ENCODE assay signal across 8 cellular contexts in genomic region chr10:29448756-29449592, GRCh38.
DNase-seq lines count a peak whose midpoint lies in the region; ATAC-seq and TF ChIP-seq lines count a peak whose summit lies in the region.
"Not testable (repeated sequence)": the region's sequence is repeated elsewhere in the genome, so short reads cannot be mapped to it uniquely, and the experiment has no call there.

No MANE protein-coding gene starts in this region.

- H3K9me3 Mint-ChIP-seq in GM23338; activated T-helper 1 cell treated with anti-CD3 and anti-CD28 coated beads, Interleukin-12 subunit alpha, Interleukin-12 subunit beta, Interleukin-2, Interleukin-4 antibody, amounts not matched to agents 30 ng/mL and 10 ng/mL and 1 ng/mL, durations not matched to agents 14 hours and 24 hours and 36 hours; nephron; stimulated activated effector memory CD8-positive, alpha-beta T cell treated with anti-CD3 and anti-CD28 coated beads, Interleukin-12 subunit alpha, Interleukin-12 subunit beta, amount 100 ng/mL, for 72 hours: not testable (repeated sequence)

- not testable (repeated sequence) for H3K27me3 Mint-ChIP-seq in GM23338 (ENCODE audit: insufficient read depth, low read depth, poor library complexity); activated T-helper 1 cell treated with anti-CD3 and anti-CD28 coated beads, Interleukin-12 subunit alpha, Interleukin-12 subunit beta, Interleukin-2, Interleukin-4 antibody, amounts not matched to agents 30 ng/mL and 10 ng/mL and 1 ng/mL, durations not matched to agents 14 hours and 24 hours and 36 hours (ENCODE audit: insufficient read depth)
- peaks cover 16% of the 10 kb centered on the region for H3K27me3 Mint-ChIP-seq in nephron (ENCODE audit: low read depth)

- not testable (repeated sequence) for H3K36me3 Mint-ChIP-seq in GM23338 (ENCODE audit: low read depth); activated T-helper 1 cell treated with anti-CD3 and anti-CD28 coated beads, Interleukin-12 subunit alpha, Interleukin-12 subunit beta, Interleukin-2, Interleukin-4 antibody, amounts not matched to agents 30 ng/mL and 10 ng/mL and 1 ng/mL, durations not matched to agents 14 hours and 24 hours and 36 hours (ENCODE audit: low read depth); nephron (ENCODE audit: low read depth); stimulated activated effector memory CD8-positive, alpha-beta T cell treated with anti-CD3 and anti-CD28 coated beads, Interleukin-12 subunit alpha, Interleukin-12 subunit beta, amount 100 ng/mL, for 72 hours

- H3K36me3 ChIP-seq in GM23338 (ENCODE audit: insufficient read depth) = not testable (repeated sequence)

- not testable (repeated sequence) for H2AFZ ChIP-seq in GM23338

- not testable (repeated sequence) for H3K79me2 ChIP-seq in GM23338 (replicated peaks; ENCODE audit: insufficient read depth)

- TF ChIP-seq CTCF in GM23338 (conservative IDR thresholded peaks at IDR 0.05; ENCODE audit: low read depth in 2 of 2) (peak; percentile 60 to 80), LNCaP clone FGC (IDR thresholded peaks at IDR 0.05; ENCODE audit: control insufficient read depth, extremely low read depth, insufficient read depth) (peak; percentile 88), fibroblast of mammary gland (conservative IDR thresholded peaks at IDR 0.05; ENCODE audit: control insufficient read depth, insufficient read depth, low read depth, low read length) (peak; percentile 56), nephron (IDR thresholded peaks at IDR 0.05; ENCODE audit: unreplicated experiment in 3 of 3) (peak; percentile 85 to 88 (median 87))

- H3K4me1 Mint-ChIP-seq in GM23338 = peaks cover 10% of the 10 kb centered on the region; the same call in 2 of the 3 replicates
- H3K4me1 Mint-ChIP-seq in activated T-helper 1 cell treated with anti-CD3 and anti-CD28 coated beads, Interleukin-12 subunit alpha, Interleukin-12 subunit beta, Interleukin-2, Interleukin-4 antibody, amounts not matched to agents 30 ng/mL and 10 ng/mL and 1 ng/mL, durations not matched to agents 14 hours and 24 hours and 36 hours (ENCODE audit: low read depth) = peaks cover 34% of the 10 kb centered on the region
- not testable (repeated sequence) for H3K4me1 Mint-ChIP-seq in nephron
- H3K4me1 Mint-ChIP-seq in stimulated activated effector memory CD8-positive, alpha-beta T cell treated with anti-CD3 and anti-CD28 coated beads, Interleukin-12 subunit alpha, Interleukin-12 subunit beta, amount 100 ng/mL, for 72 hours = peaks cover 16% of the 10 kb centered on the region

- H3K4me2 ChIP-seq in GM23338 = not testable (repeated sequence)

- H4K20me1 ChIP-seq in GM23338 (replicated peaks; ENCODE audit: insufficient read depth) = not testable (repeated sequence)

- DNase-seq in EH (ENCODE audit: low read depth) (peak; percentile 63), GM23338 (ENCODE audit: low spot score) (peak; percentile 78), LNCaP clone FGC (ENCODE audit: low read depth) (peak; percentile 21), SIG-M5 treated with dmso at 0.1 percent for 504 hours (lab: John Stamatoyannopoulos, UW; ENCODE audit: unreplicated experiment) (peak; percentile 68), fibroblast of mammary gland (ENCODE audit: low read depth) (peak; percentile 67)
- peak; percentile 51 for DNase-seq in activated T-helper 1 cell treated with anti-CD3 and anti-CD28 coated beads, Interleukin-12 subunit alpha, Interleukin-12 subunit beta, Interleukin-2, Interleukin-4 antibody, amounts not matched to agents 30 ng/mL and 10 ng/mL and 1 ng/mL, durations not matched to agents 14 hours and 24 hours and 36 hours (ENCODE audit: low spot score)
- peak; percentile 67 to 87 for DNase-seq in stimulated activated effector memory CD8-positive, alpha-beta T cell treated with anti-CD3 and anti-CD28 coated beads, Interleukin-12 subunit alpha, Interleukin-12 subunit beta, amount 100 ng/mL, for 72 hours (ENCODE audit: low spot score in 2 of 2)

- ATAC-seq in GM23338 = peak; percentile 94
- ATAC-seq in stimulated activated effector memory CD8-positive, alpha-beta T cell treated with anti-CD3 and anti-CD28 coated beads, Interleukin-12 subunit alpha, Interleukin-12 subunit beta, amount 100 ng/mL, for 72 hours = peak; percentile 85

- H3K27ac Mint-ChIP-seq in GM23338; activated T-helper 1 cell treated with anti-CD3 and anti-CD28 coated beads, Interleukin-12 subunit alpha, Interleukin-12 subunit beta, Interleukin-2, Interleukin-4 antibody, amounts not matched to agents 30 ng/mL and 10 ng/mL and 1 ng/mL, durations not matched to agents 14 hours and 24 hours and 36 hours; nephron: not testable (repeated sequence)
- H3K27ac Mint-ChIP-seq in stimulated activated effector memory CD8-positive, alpha-beta T cell treated with anti-CD3 and anti-CD28 coated beads, Interleukin-12 subunit alpha, Interleukin-12 subunit beta, amount 100 ng/mL, for 72 hours = peak overlapping the region; percentile 79

- H3K4me1 ChIP-seq in GM23338 (ENCODE audit: insufficient read depth) = not testable (repeated sequence)

- H3F3A ChIP-seq in GM23338 (replicated peaks; ENCODE audit: low read depth) = not testable (repeated sequence)

- not testable (repeated sequence) for H3K27ac ChIP-seq in GM23338 (ENCODE audit: low read depth)

- not testable (repeated sequence) for H3K27me3 ChIP-seq in GM23338 (ENCODE audit: insufficient read depth)

- H3K4me3 ChIP-seq in GM23338; LNCaP clone FGC (ENCODE audit: low read depth, low read length); fibroblast of mammary gland (ENCODE audit: control insufficient read depth, low read depth, low read length): not testable (repeated sequence)

- not testable (repeated sequence) for H3K4me3 Mint-ChIP-seq in GM23338; activated T-helper 1 cell treated with anti-CD3 and anti-CD28 coated beads, Interleukin-12 subunit alpha, Interleukin-12 subunit beta, Interleukin-2, Interleukin-4 antibody, amounts not matched to agents 30 ng/mL and 10 ng/mL and 1 ng/mL, durations not matched to agents 14 hours and 24 hours and 36 hours; nephron; stimulated activated effector memory CD8-positive, alpha-beta T cell treated with anti-CD3 and anti-CD28 coated beads, Interleukin-12 subunit alpha, Interleukin-12 subunit beta, amount 100 ng/mL, for 72 hours

- intact Hi-C loops in activated T-helper 1 cell treated with anti-CD3 and anti-CD28 coated beads, Interleukin-12 subunit alpha, Interleukin-12 subunit beta, Interleukin-2, Interleukin-4 antibody, amounts not matched to agents 30 ng/mL and 10 ng/mL and 1 ng/mL, durations not matched to agents 14 hours and 24 hours and 36 hours (cut with micrococcal nuclease) = loop anchor here (1.0 to 5.0 kb wide), 2 partner anchors 42 to 63 kb away; no protein-coding TSS in a partner anchor

- H3K9me2 ChIP-seq in GM23338 (ENCODE audit: insufficient read depth) = not testable (repeated sequence)

Comparison
In these comparisons a context has a peak if more than half of its experiments do, and no peak if none do; other contexts are left out.
1. DNase-seq: peak in every context shown above with its lines; median percentile 78 in GM23338; 77 in stimulated activated effector memory CD8-positive, alpha-beta T cell treated with anti-CD3 and anti-CD28 coated beads, Interleukin-12 subunit alpha, Interleukin-12 subunit beta, amount 100 ng/mL, for 72 hours; 68 in SIG-M5 treated with dmso at 0.1 percent for 504 hours; 67 in fibroblast of mammary gland; 63 in EH; 51 in activated T-helper 1 cell treated with anti-CD3 and anti-CD28 coated beads, Interleukin-12 subunit alpha, Interleukin-12 subunit beta, Interleukin-2, Interleukin-4 antibody, amounts not matched to agents 30 ng/mL and 10 ng/mL and 1 ng/mL, durations not matched to agents 14 hours and 24 hours and 36 hours; 21 in LNCaP clone FGC.